8 cellular contexts compared by ENCODE assay signal in genomic region chr15:43746245-43746902, GRCh38.
DNase-seq lines count a peak whose midpoint lies in the region; ATAC-seq and TF ChIP-seq lines count a peak whose summit lies in the region.
"Not testable (repeated sequence)": the region's sequence is repeated elsewhere in the genome, so short reads cannot be mapped to it uniquely, and the experiment has no call there.

Gene PDIA3, plus strand, starts transcription at chr15:43746438. Its CDS starts 102 bp downstream, at chr15:43746540.

- H3K9me3 Mint-ChIP-seq in activated naive CD4-positive, alpha-beta T cell treated with anti-CD3 and anti-CD28 coated beads, Interleukin-2, amount 50 U/mL, for 24 hours, result not testable (repeated sequence)

- peak within 1 kb of the TSS; percentile 98 for H3K4me3 Mint-ChIP-seq in activated naive CD4-positive, alpha-beta T cell treated with anti-CD3 and anti-CD28 coated beads, Interleukin-2, amount 50 U/mL, for 24 hours

- H3K9ac ChIP-seq in subcutaneous abdominal adipose tissue (ENCODE audit: low read length in 5 of 5), result peak within 1 kb of the TSS; percentile 60 to 88 (median 79)

- peak; percentile 70 for DNase-seq in GM04504 (ENCODE audit: low read depth)
- peak; percentile 58 for DNase-seq in HFF-Myc (ENCODE audit: extremely low read depth, low read depth)
- peak; percentile 75 for DNase-seq in MV-4-11 (lab: John Stamatoyannopoulos, UW)
- peak; percentile 90 for DNase-seq in germinal center (ENCODE audit: low spot score)

- not testable (repeated sequence) for H3K9me3 ChIP-seq in neutrophil; subcutaneous abdominal adipose tissue (ENCODE audit: control insufficient read depth in 5 of 5, low read length in 5 of 5)

- H3K27ac ChIP-seq in neutrophil, result peak within 1 kb of the TSS; percentile 89
- peak within 1 kb of the TSS; percentile 80 for H3K27ac ChIP-seq in subcutaneous abdominal adipose tissue (ENCODE audit: low read depth, low read length)

- H3K36me3 Mint-ChIP-seq in activated naive CD4-positive, alpha-beta T cell treated with anti-CD3 and anti-CD28 coated beads, Interleukin-2, amount 50 U/mL, for 24 hours, result not testable (repeated sequence)

- not testable (repeated sequence) for H3K36me3 ChIP-seq in neutrophil; subcutaneous abdominal adipose tissue (ENCODE audit: control insufficient read depth in 5 of 5, insufficient read depth in 5 of 5, low read length in 5 of 5)

- H3K27me3 ChIP-seq in neutrophil; subcutaneous abdominal adipose tissue (ENCODE audit: control insufficient read depth in 5 of 5, insufficient read depth in 4 of 5, low read length in 5 of 5): not testable (repeated sequence)

- peaks cover 4 to 18% of the 10 kb centered on the region in 2 experiments for H3K4me1 ChIP-seq in neutrophil (ENCODE audit: control insufficient read depth in 1 of 2, insufficient read depth in 1 of 2, low read depth in 1 of 2, low read length in 1 of 2)
- H3K4me1 ChIP-seq in subcutaneous abdominal adipose tissue (ENCODE audit: control insufficient read depth in 5 of 5, insufficient read depth in 5 of 5, low read length in 5 of 5), result peaks cover 0 to 40% (median 34%) of the 10 kb centered on the region in 5 donors

- peak within 1 kb of the TSS; percentile 76 for H3K4me3 ChIP-seq in HFF-Myc (replicated peaks; ENCODE audit: low read depth, low read length)
- H3K4me3 ChIP-seq in neutrophil (ENCODE audit: low read depth in 1 of 2, low read length in 1 of 2), result peak within 1 kb of the TSS; percentile 74 to 86
- peak within 1 kb of the TSS; percentile 69 to 86 (median 78) for H3K4me3 ChIP-seq in subcutaneous abdominal adipose tissue (ENCODE audit: low read depth in 1 of 5, low read length in 5 of 5)

- peaks cover 26% of the 10 kb centered on the region for H3K4me1 Mint-ChIP-seq in activated naive CD4-positive, alpha-beta T cell treated with anti-CD3 and anti-CD28 coated beads, Interleukin-2, amount 50 U/mL, for 24 hours

- H3K27me3 Mint-ChIP-seq in activated naive CD4-positive, alpha-beta T cell treated with anti-CD3 and anti-CD28 coated beads, Interleukin-2, amount 50 U/mL, for 24 hours, result not testable (repeated sequence)

- TF ChIP-seq CTCF in HFF-Myc (IDR thresholded peaks at IDR 0.05; ENCODE audit: low read depth, low read length, missing control alignments), result not testable (repeated sequence)
- peak; percentile 67 for TF ChIP-seq CTCF in neutrophil (IDR thresholded peaks at IDR 0.05)

- ATAC-seq in SK-N-SH treated with all-trans-retinoic acid at 6 μM for 48 hours, result peak; percentile 96

- peak within 1 kb of the TSS; percentile 98 for H3K27ac Mint-ChIP-seq in activated naive CD4-positive, alpha-beta T cell treated with anti-CD3 and anti-CD28 coated beads, Interleukin-2, amount 50 U/mL, for 24 hours

TF ChIP-seq in SK-N-SH treated with all-trans-retinoic acid at 6 μM for 48 hours, 23 proteins besides CTCF, POLR2A, EP300 and RAD21:
- TF ChIP-seq TSHZ2 (CRISPR knock-in tag; IDR thresholded peaks at IDR 0.05), result 0 out of 2 replicates have a peak, but pooled peaks have one; percentile 12
- TF ChIP-seq ZFP30 (CRISPR knock-in tag; IDR thresholded peaks at IDR 0.05), result peak; percentile 8; the same call in 1 of the 2 replicates

Comparison
In these comparisons a context has a peak if more than half of its experiments do, and no peak if none do; other contexts are left out.
1. Peak in every context shown above with its lines: DNase-seq, ATAC-seq, H3K4me3 ChIP-seq and H3K27ac ChIP-seq.